In genomic region chr2:239934571-239935171, GRCh38 we compare ENCODE assay signal across 8 cellular contexts.
DNase-seq lines count a peak whose midpoint lies in the region; ATAC-seq and TF ChIP-seq lines count a peak whose summit lies in the region.

No MANE protein-coding gene starts in this region.

- H3K4me3 ChIP-seq in AG04450 (ENCODE audit: low read depth, low read length) (no peak overlapping the region), H7 (ENCODE audit: insufficient read depth, low read depth, low read length) (no peak overlapping the region), PC-9 (no peak overlapping the region), gastroesophageal sphincter (no peak overlapping the region), aorta (ENCODE audit: low read length in 2 of 2) (no peak overlapping the region)

- H3K27me3 ChIP-seq in AG04450 (ENCODE audit: control insufficient read depth, insufficient read depth, low read length), result no peaks in the 10 kb centered on the region
- no peaks in the 10 kb centered on the region for H3K27me3 ChIP-seq in H7 (ENCODE audit: control insufficient read depth, insufficient read depth, low read length)
- H3K27me3 ChIP-seq in PC-9 (ENCODE audit: insufficient read depth, low read depth), result peaks cover 14% of the 10 kb centered on the region
- H3K27me3 ChIP-seq in gastroesophageal sphincter, result no peaks in the 10 kb centered on the region
- no peaks in the 10 kb centered on the region for H3K27me3 ChIP-seq in aorta (ENCODE audit: control insufficient read depth in 1 of 2, insufficient read depth in 2 of 2, low read length in 1 of 2)

- no peaks in the 10 kb centered on the region for H3F3A ChIP-seq in PC-9 (ENCODE audit: insufficient read depth, low read depth)

- 20 to 38% methylated on average over 11 of the region's 19 CpGs for WGBS in gastroesophageal sphincter (ENCODE audit: low coverage in 1 of 2), 2 donors
- 38 to 43% methylated on average over 19 of the region's 19 CpGs for WGBS in aorta, 2 donors

- H4K20me1 ChIP-seq in PC-9 (ENCODE audit: insufficient read depth), result no peaks in the 10 kb centered on the region

- DNase-seq in AG04450 (ENCODE audit: low read depth, low spot score) (no peak), H7 (peak; percentile 89), PC-9 (peak in 1 of 2 experiments; percentile 39), osteocyte (ENCODE audit: extremely low spot score, unreplicated experiment) (peak; percentile 73), aorta (peak; percentile 80 to 84)

- no peak for TF ChIP-seq POLR2A in gastroesophageal sphincter (IDR thresholded peaks at IDR 0.05)

- no peak for TF ChIP-seq EP300 in gastroesophageal sphincter (IDR thresholded peaks at IDR 0.05)

- no peak overlapping the region for H3K27ac ChIP-seq in AG04450 (ENCODE audit: low read depth, low read length)
- no peak overlapping the region for H3K27ac ChIP-seq in PC-9
- H3K27ac ChIP-seq in gastroesophageal sphincter, result no peak overlapping the region
- no peak overlapping the region for H3K27ac ChIP-seq in aorta (ENCODE audit: low read depth in 1 of 2, low read length in 2 of 2)

- intact Hi-C loops in PC-9 (cut with micrococcal nuclease; ENCODE audit: unreplicated experiment), result no loop called here
- intact Hi-C loops in aorta (cut with DNase I), result loop anchor here (1.0 to 2.0 kb wide), 2 partner anchors 56 to 57 kb away; no protein-coding TSS in a partner anchor

- H3K4me2 ChIP-seq in PC-9, result no peak overlapping the region

- CTCF ChIA-PET in AG04450 (lab: Charles Lee), result interaction anchor here (0.8 to 2.4 kb wide), 8 partner anchors 9 to 792 kb away, joined by 3 to 10 read pairs (median 4); no protein-coding TSS in a partner anchor
- CTCF ChIA-PET in PC-9 (lab: Charles Lee), result no interaction called here

- BruUV-seq in PC-9 (replicated peaks; lab: Mats Ljungman, UMichigan), result no TSS peak

- H3K27ac Mint-ChIP-seq in activated T-helper 17 cell treated with anti-CD3 and anti-CD28 coated beads, Interleukin-2, amount 50 U/mL, for 72 hours, result no peak overlapping the region
- H3K27ac Mint-ChIP-seq in osteocyte (ENCODE audit: unreplicated experiment), result no peak overlapping the region

- peak; percentile 59 for TF ChIP-seq CTCF in AG04450 (IDR thresholded peaks at IDR 0.05; ENCODE audit: low read depth, low read length)
- peak; percentile 85 for TF ChIP-seq CTCF in PC-9 (conservative IDR thresholded peaks at IDR 0.05)
- TF ChIP-seq CTCF in gastroesophageal sphincter (IDR thresholded peaks at IDR 0.05), result peak in 3 of 4 experiments; percentile 71 to 81 (median 81)
- TF ChIP-seq CTCF in osteocyte (IDR thresholded peaks at IDR 0.05), result peak; percentile 62

- no peak overlapping the region for H3K4me3 Mint-ChIP-seq in activated T-helper 17 cell treated with anti-CD3 and anti-CD28 coated beads, Interleukin-2, amount 50 U/mL, for 72 hours
- no peak overlapping the region for H3K4me3 Mint-ChIP-seq in osteocyte (ENCODE audit: unreplicated experiment)

- H3K9me2 ChIP-seq in PC-9 (ENCODE audit: insufficient read depth), result no peaks in the 10 kb centered on the region

- H3K27me3 Mint-ChIP-seq in activated T-helper 17 cell treated with anti-CD3 and anti-CD28 coated beads, Interleukin-2, amount 50 U/mL, for 72 hours, result no peaks in the 10 kb centered on the region
- no peaks in the 10 kb centered on the region for H3K27me3 Mint-ChIP-seq in osteocyte (ENCODE audit: unreplicated experiment)

- ATAC-seq in activated T-helper 17 cell treated with anti-CD3 and anti-CD28 coated beads, Interleukin-2, amount 50 U/mL, for 72 hours (replicated peaks), result peak; percentile 69
- ATAC-seq in gastroesophageal sphincter (peak; percentile 58), aorta (ENCODE audit: low FRiP score) (peak; percentile 83), HG02571 (IDR thresholded peaks at IDR 0.05; ENCODE audit: unreplicated experiment) (no peak)

- peaks cover 29% of the 10 kb centered on the region; the same call in 1 of the 2 replicates for H3K9me3 ChIP-seq in AG04450 (ENCODE audit: control insufficient read depth, insufficient read depth, low read length)
- H3K9me3 ChIP-seq in PC-9 (ENCODE audit: insufficient read depth, low read depth), result no peaks in the 10 kb centered on the region
- no peaks in the 10 kb centered on the region for H3K9me3 ChIP-seq in gastroesophageal sphincter
- H3K9me3 ChIP-seq in aorta (ENCODE audit: control insufficient read depth, low read length), result no peaks in the 10 kb centered on the region

- H3K36me3 ChIP-seq in H7 (replicated peaks; ENCODE audit: control insufficient read depth, insufficient read depth, low read length) (no peaks in the 10 kb centered on the region), PC-9 (ENCODE audit: low read depth) (no peaks in the 10 kb centered on the region), gastroesophageal sphincter (peaks cover 0 to under 1% of the 10 kb centered on the region in 2 donors), aorta (ENCODE audit: control insufficient read depth in 1 of 2, insufficient read depth in 2 of 2, low read length in 1 of 2) (no peaks in the 10 kb centered on the region)

- H3K9me3 Mint-ChIP-seq in activated T-helper 17 cell treated with anti-CD3 and anti-CD28 coated beads, Interleukin-2, amount 50 U/mL, for 72 hours, result no peaks in the 10 kb centered on the region
- H3K9me3 Mint-ChIP-seq in osteocyte (ENCODE audit: unreplicated experiment), result no peaks in the 10 kb centered on the region

- no peak overlapping the region for H2AFZ ChIP-seq in PC-9

- H3K79me2 ChIP-seq in PC-9 (ENCODE audit: low read depth), result no peaks in the 10 kb centered on the region

- POLR2A ChIA-PET in AG04450 (lab: Yijun Ruan, JAX), result no interaction called here
- POLR2A ChIA-PET in PC-9 (lab: Charles Lee; ENCODE audit: unreplicated experiment), result no interaction called here

- peaks cover 6% of the 10 kb centered on the region for H3K4me1 Mint-ChIP-seq in activated T-helper 17 cell treated with anti-CD3 and anti-CD28 coated beads, Interleukin-2, amount 50 U/mL, for 72 hours
- H3K4me1 Mint-ChIP-seq in osteocyte (ENCODE audit: unreplicated experiment), result no peaks in the 10 kb centered on the region

- no peaks in the 10 kb centered on the region for H3K4me1 ChIP-seq in PC-9 (replicated peaks; ENCODE audit: insufficient read depth)
- H3K4me1 ChIP-seq in gastroesophageal sphincter, result peaks cover 0 to 5% (median 0%) of the 10 kb centered on the region in 3 donors
- no peaks in the 10 kb centered on the region for H3K4me1 ChIP-seq in aorta (ENCODE audit: control insufficient read depth in 1 of 2, insufficient read depth in 2 of 2, low read length in 2 of 2)

- H3K36me3 Mint-ChIP-seq in activated T-helper 17 cell treated with anti-CD3 and anti-CD28 coated beads, Interleukin-2, amount 50 U/mL, for 72 hours (ENCODE audit: low read depth), result no peaks in the 10 kb centered on the region
- no peaks in the 10 kb centered on the region for H3K36me3 Mint-ChIP-seq in osteocyte (ENCODE audit: unreplicated experiment)
